Comparison of ENCODE assay signal across 10 cellular contexts in the genomic region with DNA sequence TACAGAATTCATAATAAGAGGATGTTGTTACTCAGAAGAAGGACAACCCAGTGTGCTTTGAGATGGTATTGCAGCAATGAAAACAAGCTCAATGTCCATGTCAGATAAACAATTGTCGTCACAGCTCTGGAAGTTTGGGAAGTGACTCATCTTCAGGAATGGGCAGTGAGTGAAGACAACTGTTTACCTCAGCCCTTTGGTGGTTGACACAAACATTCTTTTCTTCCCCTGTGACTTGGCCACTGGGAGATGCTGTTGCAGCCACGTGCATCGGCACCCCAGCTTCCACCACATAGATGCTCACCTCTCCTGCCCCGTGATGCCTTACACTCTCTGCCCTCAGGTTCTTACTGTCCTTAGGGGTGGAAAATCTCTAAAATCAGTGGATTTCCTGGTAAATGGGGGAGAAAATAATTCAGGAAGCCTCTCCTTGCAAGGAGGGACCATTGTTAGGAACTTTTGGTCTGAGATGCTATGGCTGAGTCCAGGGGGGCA.
DNase-seq lines count a peak whose midpoint lies in the region; ATAC-seq and TF ChIP-seq lines count a peak whose summit lies in the region.
"Had no signal": no experiment of that assay in that cellular context is flagged by ENCODE, and none has a peak within 500 bp of the region (broad histone marks: within the 10 kb centered on the region; RNA-seq: fewer than 3 reads in every experiment).

No MANE protein-coding gene starts in this region.

- TF ChIP-seq CTCF in epithelial cell of esophagus (IDR thresholded peaks at IDR 0.05; ENCODE audit: insufficient read depth, low read depth, low read length, missing control alignments): peak; percentile 33

- H3K4me3 ChIP-seq in epithelial cell of esophagus (ENCODE audit: low read length) (no peak overlapping the region), mesodermal cell (ENCODE audit: extremely low read depth, insufficient read depth, low read length, poor library complexity, severe bottlenecking) (no peak overlapping the region)

- WGBS in mesodermal cell (ENCODE audit: insufficient coverage in 2 of 2), 2 experiments: 0 to 27% methylated on average over 1 of the region's 4 CpGs

- peak overlapping the region; percentile 85 for H3K27ac ChIP-seq in mesodermal cell (ENCODE audit: low read depth, low read length, severe bottlenecking)

- ATAC-seq in GM18907 (IDR thresholded peaks at IDR 0.05; ENCODE audit: unreplicated experiment): no peak
- ATAC-seq: activated naive CD8-positive, alpha-beta T cell treated with anti-CD3 and anti-CD28 coated beads, Interleukin-2, amount 50 U/mL, for 24 hours had no signal

- no peaks in the 10 kb centered on the region for H3K36me3 ChIP-seq in mesodermal cell (ENCODE audit: control insufficient read depth, insufficient read depth, low read length)

- DNase-seq in 8988T: peak; percentile 76
- peak; percentile 100 for DNase-seq in NCI-H226
- DNase-seq in epithelial cell of esophagus (ENCODE audit: low read depth): peak; percentile 96
- DNase-seq in NCI-H1048 (lab: John Stamatoyannopoulos, UW): no peak
- no peak for DNase-seq in NCI-H128 (lab: John Stamatoyannopoulos, UW; ENCODE audit: unreplicated experiment)
- no peak for DNase-seq in NOMO-1 treated with dmso at 0.1 percent for 144 hours (lab: John Stamatoyannopoulos, UW; ENCODE audit: unreplicated experiment)
- DNase-seq: activated naive CD8-positive, alpha-beta T cell treated with anti-CD3 and anti-CD28 coated beads, Interleukin-2, amount 50 U/mL, for 24 hours; CD4-positive, CD25-positive, alpha-beta regulatory T cell had no signal

- peaks cover 30% of the 10 kb centered on the region for H3K4me1 ChIP-seq in mesodermal cell (ENCODE audit: control insufficient read depth, insufficient read depth, low read length, poor library complexity, severe bottlenecking)

- no peaks in the 10 kb centered on the region for H3K9me3 ChIP-seq in mesodermal cell (ENCODE audit: control insufficient read depth, low read length)

Comparison
In these comparisons a context has a peak if more than half of its experiments do, and no peak if none do; other contexts are left out.
1. DNase-seq: peak in 8988T (single experiment), NCI-H226 (single experiment) and epithelial cell of esophagus (single experiment); none in NCI-H1048 (single experiment), NCI-H128 (single experiment) and NOMO-1 treated with dmso at 0.1 percent for 144 hours (single experiment).